8 cellular contexts compared by ENCODE assay signal in genomic region chr5:116492016-116492623, GRCh38.
DNase-seq lines count a peak whose midpoint lies in the region; ATAC-seq, FAIRE-seq and TF ChIP-seq lines count a peak whose summit lies in the region.

No MANE protein-coding gene starts in this region.

- no peak for FAIRE-seq in D721Med (lab: Jason Lieb, UNC)

- no peaks in the 10 kb centered on the region for H3K9me3 ChIP-seq in right lobe of liver

- H3K4me3 ChIP-seq in Jurkat, Clone E6-1 (ENCODE audit: low read length) = no peak overlapping the region
- H3K4me3 ChIP-seq in right lobe of liver = no peak overlapping the region

- ATAC-seq in GM19395 (IDR thresholded peaks at IDR 0.05; ENCODE audit: unreplicated experiment) (peak; percentile 74), right lobe of liver (peak; percentile 46 to 57 (median 48))

- H3K4me1 ChIP-seq in right lobe of liver = no peaks in the 10 kb centered on the region

- H3K27ac ChIP-seq in right lobe of liver = no peak overlapping the region

- peak; percentile 67 for DNase-seq in ACHN
- peak; percentile 91 for DNase-seq in Jurkat, Clone E6-1 (ENCODE audit: low read depth, low spot score)
- peak; percentile 90 for DNase-seq in astrocyte of the hippocampus (ENCODE audit: low read depth, low spot score)
- no peak for DNase-seq in right lobe of liver
- no peak for DNase-seq in D721Med (ENCODE audit: insufficient read length, low spot score)
- DNase-seq in stimulated activated CD4-positive, alpha-beta T cell treated with anti-CD3 and anti-CD28 coated beads, Interleukin-15, amount 100 ng/mL, for 24 hours = no peak
- DNase-seq in activated T-cell treated with anti-CD3 and anti-CD28 coated beads for 4 hours = no peak

- 23% methylated on average over 3 of the region's 3 CpGs for WGBS in right lobe of liver (ENCODE audit: insufficient coverage, low coverage, low lambda C conversion rate, missing lambda C conversion rate)

- TF ChIP-seq POLR2A in right lobe of liver (IDR thresholded peaks at IDR 0.05) = no peak

- no peak for TF ChIP-seq CTCF in right lobe of liver (IDR thresholded peaks at IDR 0.05)
- TF ChIP-seq CTCF in D721Med (IDR thresholded peaks at IDR 0.05; ENCODE audit: insufficient read depth, missing control alignments) = no peak

- peaks cover 0 to 2% (median 0%) of the 10 kb centered on the region in 4 donors for H3K36me3 ChIP-seq in right lobe of liver

- intact Hi-C loops in right lobe of liver (cut with DNase I) = no loop called here

- in situ Hi-C loops in ACHN (cut with HindIII; ENCODE audit: low pct_ligation_motif_present, low pct_unique_long_range_greater_than_20kb, low sequenced_read_pairs) = no loop called here

- no peaks in the 10 kb centered on the region for H3K27me3 ChIP-seq in right lobe of liver

Comparison
In these comparisons a context has a peak if more than half of its experiments do, and no peak if none do; other contexts are left out.
1. DNase-seq: peak in ACHN (single experiment), Jurkat, Clone E6-1 (single experiment) and astrocyte of the hippocampus (single experiment); none in right lobe of liver (0 of 3), D721Med (single experiment), stimulated activated CD4-positive, alpha-beta T cell treated with anti-CD3 and anti-CD28 coated beads, Interleukin-15, amount 100 ng/mL, for 24 hours (single experiment) and activated T-cell treated with anti-CD3 and anti-CD28 coated beads for 4 hours (single experiment).